In the genomic region with DNA sequence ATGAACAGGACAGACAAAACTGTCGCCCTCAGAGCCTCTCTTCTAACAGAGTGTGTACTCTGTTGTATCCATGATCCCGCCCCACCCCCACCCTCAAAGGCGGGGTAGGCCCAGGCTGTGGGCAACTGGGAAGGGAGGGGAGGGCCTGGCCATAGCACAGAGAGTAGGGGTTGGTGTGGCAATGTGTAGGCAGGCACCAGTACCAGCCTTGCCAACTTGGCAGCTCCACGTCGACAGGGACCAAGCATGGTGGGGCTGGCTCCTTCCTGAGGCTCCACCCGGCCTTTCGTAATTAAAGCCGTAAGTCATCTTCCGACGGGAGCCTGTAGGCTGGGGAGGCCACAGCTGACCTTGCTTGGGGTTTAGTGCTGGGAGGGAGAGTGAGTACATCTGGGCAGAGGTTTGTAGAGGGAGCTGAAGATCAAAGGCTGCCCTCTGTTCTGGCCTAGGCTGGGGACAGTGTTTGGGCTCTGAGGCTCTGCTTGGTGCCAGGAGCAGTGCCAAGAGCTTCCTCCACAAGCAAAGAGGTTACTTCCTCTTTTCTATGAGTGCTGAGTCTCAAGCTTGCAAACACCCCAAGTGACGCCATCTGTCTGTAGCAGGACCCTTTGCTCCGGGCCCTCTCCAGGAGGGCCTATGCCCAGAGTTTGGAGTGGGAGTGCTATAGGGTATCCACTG, we compare ENCODE assay signal across 9 cellular contexts.
DNase-seq lines count a peak whose midpoint lies in the region; ATAC-seq and TF ChIP-seq lines count a peak whose summit lies in the region.
"Had no signal": no experiment of that assay in that cellular context is flagged by ENCODE, and none has a peak within 500 bp of the region (broad histone marks: within the 10 kb centered on the region; RNA-seq: fewer than 3 reads in every experiment).

No MANE protein-coding gene starts in this region.

- H3K4me1 Mint-ChIP-seq in stimulated activated effector memory CD8-positive, alpha-beta T cell treated with anti-CD3 and anti-CD28 coated beads, Interleukin-12 subunit alpha, Interleukin-12 subunit beta, amount 100 ng/mL, for 72 hours = no peaks in the 10 kb centered on the region
- peaks cover 3% of the 10 kb centered on the region for H3K4me1 Mint-ChIP-seq in progenitor cell of endocrine pancreas (ENCODE audit: low read depth)
- H3K4me1 Mint-ChIP-seq in activated naive CD8-positive, alpha-beta T cell treated with anti-CD3 and anti-CD28 coated beads for 36 hours = peaks cover 11% of the 10 kb centered on the region

- H3K36me3 Mint-ChIP-seq in stimulated activated effector memory CD8-positive, alpha-beta T cell treated with anti-CD3 and anti-CD28 coated beads, Interleukin-12 subunit alpha, Interleukin-12 subunit beta, amount 100 ng/mL, for 72 hours = no peaks in the 10 kb centered on the region
- H3K36me3 Mint-ChIP-seq in progenitor cell of endocrine pancreas (ENCODE audit: insufficient read depth) = no peaks in the 10 kb centered on the region
- no peaks in the 10 kb centered on the region for H3K36me3 Mint-ChIP-seq in activated naive CD8-positive, alpha-beta T cell treated with anti-CD3 and anti-CD28 coated beads for 36 hours
- H3K36me3 Mint-ChIP-seq: natural killer cell treated with Interleukin-12 subunit alpha and Interleukin-12 subunit beta and Interleukin-15 and Interleukin-18, amount 100 ng/mL, for 72 hours had no signal

- no peak overlapping the region for H3K27ac Mint-ChIP-seq in stimulated activated effector memory CD8-positive, alpha-beta T cell treated with anti-CD3 and anti-CD28 coated beads, Interleukin-12 subunit alpha, Interleukin-12 subunit beta, amount 100 ng/mL, for 72 hours
- no peak overlapping the region for H3K27ac Mint-ChIP-seq in progenitor cell of endocrine pancreas
- H3K27ac Mint-ChIP-seq in activated naive CD8-positive, alpha-beta T cell treated with anti-CD3 and anti-CD28 coated beads for 36 hours = no peak overlapping the region
- H3K27ac Mint-ChIP-seq: natural killer cell treated with Interleukin-12 subunit alpha and Interleukin-12 subunit beta and Interleukin-15 and Interleukin-18, amount 100 ng/mL, for 72 hours had no signal

- H3K27me3 Mint-ChIP-seq in progenitor cell of endocrine pancreas = peaks cover 8% of the 10 kb centered on the region
- H3K27me3 Mint-ChIP-seq in activated naive CD8-positive, alpha-beta T cell treated with anti-CD3 and anti-CD28 coated beads for 36 hours = no peaks in the 10 kb centered on the region
- H3K27me3 Mint-ChIP-seq: natural killer cell treated with Interleukin-12 subunit alpha and Interleukin-12 subunit beta and Interleukin-15 and Interleukin-18, amount 100 ng/mL, for 72 hours had no signal

- H3K4me3 Mint-ChIP-seq in stimulated activated effector memory CD8-positive, alpha-beta T cell treated with anti-CD3 and anti-CD28 coated beads, Interleukin-12 subunit alpha, Interleukin-12 subunit beta, amount 100 ng/mL, for 72 hours = no peak overlapping the region
- H3K4me3 Mint-ChIP-seq in progenitor cell of endocrine pancreas (ENCODE audit: low read depth) = no peak overlapping the region
- H3K4me3 Mint-ChIP-seq in activated naive CD8-positive, alpha-beta T cell treated with anti-CD3 and anti-CD28 coated beads for 36 hours = no peak overlapping the region
- H3K4me3 Mint-ChIP-seq: natural killer cell treated with Interleukin-12 subunit alpha and Interleukin-12 subunit beta and Interleukin-15 and Interleukin-18, amount 100 ng/mL, for 72 hours had no signal

- no peaks in the 10 kb centered on the region for H3K9me3 Mint-ChIP-seq in stimulated activated effector memory CD8-positive, alpha-beta T cell treated with anti-CD3 and anti-CD28 coated beads, Interleukin-12 subunit alpha, Interleukin-12 subunit beta, amount 100 ng/mL, for 72 hours
- no peaks in the 10 kb centered on the region for H3K9me3 Mint-ChIP-seq in progenitor cell of endocrine pancreas (ENCODE audit: low read depth)
- H3K9me3 Mint-ChIP-seq in activated naive CD8-positive, alpha-beta T cell treated with anti-CD3 and anti-CD28 coated beads for 36 hours = no peaks in the 10 kb centered on the region
- H3K9me3 Mint-ChIP-seq: natural killer cell treated with Interleukin-12 subunit alpha and Interleukin-12 subunit beta and Interleukin-15 and Interleukin-18, amount 100 ng/mL, for 72 hours had no signal

- no peak for ATAC-seq in stimulated activated effector memory CD8-positive, alpha-beta T cell treated with anti-CD3 and anti-CD28 coated beads, Interleukin-12 subunit alpha, Interleukin-12 subunit beta, amount 100 ng/mL, for 72 hours

- H3K4me3 ChIP-seq in fibroblast of villous mesenchyme (ENCODE audit: low read depth, low read length) = no peak overlapping the region

- intact Hi-C loops in posterior vena cava (cut with DNase I) = no loop called here

- peak; percentile 57 for DNase-seq in GM03348 (ENCODE audit: low spot score)
- DNase-seq in RPMI7951 (ENCODE audit: low read depth) = peak; percentile 64
- peak; percentile 27 for DNase-seq in fibroblast of villous mesenchyme (ENCODE audit: low read depth)
- peak; percentile 90 for DNase-seq in posterior vena cava (ENCODE audit: low spot score)
- DNase-seq in stimulated activated CD8-positive, alpha-beta memory T cell treated with anti-CD3 and anti-CD28 coated beads, Interleukin-4, amount 100 ng/mL, for 48 hours = no peak
- DNase-seq in stimulated activated effector memory CD8-positive, alpha-beta T cell treated with anti-CD3 and anti-CD28 coated beads, Interleukin-12 subunit alpha, Interleukin-12 subunit beta, amount 100 ng/mL, for 72 hours (ENCODE audit: low spot score in 2 of 2) = no peak
- DNase-seq in progenitor cell of endocrine pancreas (ENCODE audit: low spot score, unreplicated experiment) = no peak
- no peak for DNase-seq in activated naive CD8-positive, alpha-beta T cell treated with anti-CD3 and anti-CD28 coated beads for 36 hours

- TF ChIP-seq CTCF in fibroblast of villous mesenchyme (IDR thresholded peaks at IDR 0.05; ENCODE audit: insufficient read depth, low read depth, low read length) = no peak
- no peak for TF ChIP-seq CTCF in progenitor cell of endocrine pancreas (IDR thresholded peaks at IDR 0.05; ENCODE audit: unreplicated experiment)

Comparison
In these comparisons a context has a peak if more than half of its experiments do, and no peak if none do; other contexts are left out.
1. DNase-seq: peak in GM03348 (single experiment), RPMI7951 (single experiment), fibroblast of villous mesenchyme (single experiment) and posterior vena cava (single experiment); none in stimulated activated CD8-positive, alpha-beta memory T cell treated with anti-CD3 and anti-CD28 coated beads, Interleukin-4, amount 100 ng/mL, for 48 hours (single experiment), stimulated activated effector memory CD8-positive, alpha-beta T cell treated with anti-CD3 and anti-CD28 coated beads, Interleukin-12 subunit alpha, Interleukin-12 subunit beta, amount 100 ng/mL, for 72 hours (0 of 2), progenitor cell of endocrine pancreas (single experiment) and activated naive CD8-positive, alpha-beta T cell treated with anti-CD3 and anti-CD28 coated beads for 36 hours (single experiment).